8 cellular contexts compared by ENCODE assay signal in genomic region chr19:14433454-14434156, GRCh38. TPM values are rescaled to one million over a fixed set of nuclear protein-coding genes. Genes with fewer than 3 reads are reported as not detected.
DNase-seq lines count a peak whose midpoint lies in the region; ATAC-seq and TF ChIP-seq lines count a peak whose summit lies in the region.

No MANE protein-coding gene starts in this region.

- TF ChIP-seq CTCF in GM13976 (IDR thresholded peaks at IDR 0.05; ENCODE audit: borderline replicate concordance, control extremely low read depth, extremely low read depth, insufficient read depth, missing control alignments): no peak
- TF ChIP-seq CTCF in Loucy (conservative IDR thresholded peaks at IDR 0.05; ENCODE audit: low read length): peak; percentile 16; the same call in 1 of the 2 replicates
- no peak for TF ChIP-seq CTCF in WI38 (IDR thresholded peaks at IDR 0.05; ENCODE audit: low read depth, low read length)
- no peak for TF ChIP-seq CTCF in testis (IDR thresholded peaks at IDR 0.05)

- peaks cover 21% of the 10 kb centered on the region for H4K20me1 ChIP-seq in Loucy (ENCODE audit: insufficient read depth, low read length, poor library complexity, severe bottlenecking)

- H3K4me1 Mint-ChIP-seq in dendritic cell treated with granulocyte-macrophage colony-stimulating factor and Interleukin-4, amounts not matched to agents 40 ng/mL and 50 ng/mL, for 4 days (ENCODE audit: low read depth): peaks cover 44% of the 10 kb centered on the region

- no peaks in the 10 kb centered on the region for H3K9me2 ChIP-seq in Loucy (replicated peaks; ENCODE audit: low read depth, low read length)

- no peak overlapping the region for H4K5ac ChIP-seq in mesendoderm (ENCODE audit: low read length)

- no peaks in the 10 kb centered on the region for H3K9me3 ChIP-seq in Loucy (ENCODE audit: insufficient read depth, low read depth, low read length)
- no peaks in the 10 kb centered on the region for H3K9me3 ChIP-seq in testis

- intact Hi-C loops in dendritic cell treated with granulocyte-macrophage colony-stimulating factor and Interleukin-4, amounts not matched to agents 40 ng/mL and 50 ng/mL, for 4 days (cut with micrococcal nuclease): loop anchor here (2.0 to 5.0 kb wide), 2 partner anchors 39 to 47 kb away; no protein-coding TSS in a partner anchor
- intact Hi-C loops in testis (cut with DNase I; ENCODE audit: low total_unique reads): no loop called here

- no peak overlapping the region for H2BK15ac ChIP-seq in mesendoderm (replicated peaks; ENCODE audit: low read depth)

- H3K27me3 ChIP-seq in Loucy (ENCODE audit: insufficient read depth, low read length, poor library complexity, severe bottlenecking) (no peaks in the 10 kb centered on the region), mesendoderm (ENCODE audit: insufficient read depth, low read length, poor library complexity) (no peaks in the 10 kb centered on the region), testis (no peaks in the 10 kb centered on the region)

- H2BK120ac ChIP-seq in mesendoderm (ENCODE audit: low read depth, low read length): no peak overlapping the region

- peak overlapping the region; percentile 89 for H3K9ac ChIP-seq in Loucy (ENCODE audit: low read depth, low read length, poor library complexity, severe bottlenecking)
- peak overlapping the region; percentile 68 for H3K9ac ChIP-seq in mesendoderm (ENCODE audit: low read length)

- H3K9me3 Mint-ChIP-seq in dendritic cell treated with granulocyte-macrophage colony-stimulating factor and Interleukin-4, amounts not matched to agents 40 ng/mL and 50 ng/mL, for 4 days: no peaks in the 10 kb centered on the region

- no peak for TF ChIP-seq POLR2A in testis (IDR thresholded peaks at IDR 0.05)

- H3K36me3 ChIP-seq in Loucy (ENCODE audit: insufficient read depth, low read length): no peaks in the 10 kb centered on the region
- H3K36me3 ChIP-seq in mesendoderm (ENCODE audit: control insufficient read depth, insufficient read depth, low read length): no peaks in the 10 kb centered on the region
- no peaks in the 10 kb centered on the region for H3K36me3 ChIP-seq in testis (ENCODE audit: low read depth, missing control alignments)

- H3K56ac ChIP-seq in mesendoderm (ENCODE audit: low read length): peak overlapping the region; percentile 81

- H3K4me3 ChIP-seq in Loucy (ENCODE audit: low read length, poor library complexity, severe bottlenecking): peak overlapping the region; percentile 93
- peak overlapping the region; percentile 82 for H3K4me3 ChIP-seq in WI38 (ENCODE audit: low read depth, low read length)
- H3K4me3 ChIP-seq in mesendoderm (ENCODE audit: low read length): peak overlapping the region; percentile 28
- peak overlapping the region; percentile 83 to 87 for H3K4me3 ChIP-seq in testis

- no CpG with 5 or more reads among the region's 62 CpGs for WGBS in mesendoderm (ENCODE audit: extremely low coverage, insufficient coverage, low lambda C conversion rate)
- 2 to 12% methylated on average over 6 to 59 of the region's 62 CpGs for WGBS in testis, 2 donors

- no peak overlapping the region for H4K8ac ChIP-seq in mesendoderm (ENCODE audit: low read depth, low read length)

- H3K4me3 Mint-ChIP-seq in dendritic cell treated with granulocyte-macrophage colony-stimulating factor and Interleukin-4, amounts not matched to agents 40 ng/mL and 50 ng/mL, for 4 days: peak overlapping the region; percentile 75

- peak overlapping the region; percentile 72 for H3K18ac ChIP-seq in mesendoderm (ENCODE audit: low read length)

- H3K27me3 Mint-ChIP-seq in dendritic cell treated with granulocyte-macrophage colony-stimulating factor and Interleukin-4, amounts not matched to agents 40 ng/mL and 50 ng/mL, for 4 days: peaks cover 25% of the 10 kb centered on the region

- in situ Hi-C loops in GM13976 (cut with MboI; ENCODE audit: low sequenced_read_pairs, unreplicated experiment): no loop called here

- H3K4me1 ChIP-seq in Loucy (ENCODE audit: insufficient read depth, low read length, poor library complexity, severe bottlenecking): peaks cover 25% of the 10 kb centered on the region
- no peaks in the 10 kb centered on the region for H3K4me1 ChIP-seq in mesendoderm (ENCODE audit: control insufficient read depth, low read depth, low read length)
- peaks cover 21% of the 10 kb centered on the region for H3K4me1 ChIP-seq in testis

- H3K23ac ChIP-seq in mesendoderm (ENCODE audit: low read length): peak overlapping the region; percentile 94

- no peaks in the 10 kb centered on the region for H3K79me1 ChIP-seq in mesendoderm (ENCODE audit: low read length)

- peak overlapping the region; percentile 28 for H3K27ac Mint-ChIP-seq in dendritic cell treated with granulocyte-macrophage colony-stimulating factor and Interleukin-4, amounts not matched to agents 40 ng/mL and 50 ng/mL, for 4 days

- H3K27ac ChIP-seq in mesendoderm (ENCODE audit: low read depth, low read length) (no peak overlapping the region), testis (peak overlapping the region; percentile 80 to 88)

- H3F3A ChIP-seq in Loucy (ENCODE audit: low read depth): no peaks in the 10 kb centered on the region

- peak overlapping the region; percentile 73 for H3K4ac ChIP-seq in mesendoderm (ENCODE audit: low read depth, low read length)

- H2AK5ac ChIP-seq in mesendoderm (ENCODE audit: low read length): no peak overlapping the region

- H3K4me2 ChIP-seq in Loucy (ENCODE audit: low read depth, low read length, poor library complexity, severe bottlenecking) (peak overlapping the region; percentile 96), mesendoderm (ENCODE audit: low read length) (peak overlapping the region; percentile 57)

- DNase-seq in GM13976 (ENCODE audit: low spot score) (peak; percentile 45), mesendoderm (no peak), testis (peak; percentile 49), EL (no peak)

- H2AFZ ChIP-seq in Loucy (ENCODE audit: low read length): peak overlapping the region; percentile 84

- H3K36me3 Mint-ChIP-seq in dendritic cell treated with granulocyte-macrophage colony-stimulating factor and Interleukin-4, amounts not matched to agents 40 ng/mL and 50 ng/mL, for 4 days (ENCODE audit: low read depth): peaks cover 22% of the 10 kb centered on the region

- no peak overlapping the region for H2BK5ac ChIP-seq in mesendoderm (ENCODE audit: low read length)

- H3K79me2 ChIP-seq in Loucy (ENCODE audit: insufficient read depth, low read length) (peaks cover 56% of the 10 kb centered on the region), mesendoderm (ENCODE audit: control insufficient read depth, insufficient read depth, low read length) (no peaks in the 10 kb centered on the region)

- no peak for ATAC-seq in HG03039 (IDR thresholded peaks at IDR 0.05; ENCODE audit: unreplicated experiment)

RNA-seq across cellular contexts. Expression of gene PKN1, which starts 0.5 kb away (rescaled TPM):
- 35.9 TPM for polyA plus RNA-seq in mesendoderm (2013, experiment 1 of 2)
- 37.9 TPM for polyA plus RNA-seq in mesendoderm (2013, experiment 2 of 2)
- 100 to 1,000 TPM; 204 to 259 TPM for total RNA-seq in testis
- 116 TPM for polyA plus RNA-seq in testis (ENCODE audit: insufficient read depth, low read depth, low replicate concordance)

RNA-seq across cellular contexts. Expression of gene DDX39A, which starts 14.5 kb away (rescaled TPM):
- polyA plus RNA-seq in mesendoderm (2013, experiment 1 of 2): 147 TPM
- 152 TPM for polyA plus RNA-seq in mesendoderm (2013, experiment 2 of 2)
- 100 to 1,000 TPM; 218 to 295 TPM for total RNA-seq in testis
- polyA plus RNA-seq in testis (ENCODE audit: insufficient read depth, low read depth, low replicate concordance): 323 TPM

RNA-seq across cellular contexts. Expression of gene PTGER1, which starts 41.5 kb away (rescaled TPM):
- 0.11 TPM for polyA plus RNA-seq in mesendoderm (2013, experiment 1 of 2)
- 0.07 TPM for polyA plus RNA-seq in mesendoderm (2013, experiment 2 of 2)
- 1 to 10 TPM; 1.4 to 1.5 TPM for total RNA-seq in testis
- polyA plus RNA-seq in testis (ENCODE audit: insufficient read depth, low read depth, low replicate concordance): 0.22 TPM

RNA-seq across cellular contexts. Expression of gene ADGRE5, which starts 52.4 kb away (rescaled TPM):
- 1.4 TPM for polyA plus RNA-seq in mesendoderm (2013, experiment 1 of 2)
- 1.7 TPM for polyA plus RNA-seq in mesendoderm (2013, experiment 2 of 2)
- total RNA-seq in testis: 10 to 100 TPM in 1 of 2 donors, 1 to 10 TPM in 1; 8.7 to 14.6 TPM
- polyA plus RNA-seq in testis (ENCODE audit: insufficient read depth, low read depth, low replicate concordance): 21.2 TPM

Comparison
In these comparisons a context has a peak if more than half of its experiments do, and no peak if none do; other contexts are left out.
1. DNase-seq: peak in GM13976 (single experiment) and testis (single experiment); none in mesendoderm (single experiment) and EL (single experiment).
2. H3K4me3 ChIP-seq: peak in every context shown above with its lines; median percentile 93 in Loucy; 85 in testis; 82 in WI38; 28 in mesendoderm.